Comparison of ENCODE assay signal across 1 cellular context in genomic region chr6:81895511-81896185, GRCh38.
TF ChIP-seq lines count a peak whose summit lies in the region.

No MANE protein-coding gene starts in this region.

TF ChIP-seq in GM23338, 12 proteins besides CTCF, POLR2A, EP300 and RAD21 (continued from another document):
- TF ChIP-seq, protein P1, sequence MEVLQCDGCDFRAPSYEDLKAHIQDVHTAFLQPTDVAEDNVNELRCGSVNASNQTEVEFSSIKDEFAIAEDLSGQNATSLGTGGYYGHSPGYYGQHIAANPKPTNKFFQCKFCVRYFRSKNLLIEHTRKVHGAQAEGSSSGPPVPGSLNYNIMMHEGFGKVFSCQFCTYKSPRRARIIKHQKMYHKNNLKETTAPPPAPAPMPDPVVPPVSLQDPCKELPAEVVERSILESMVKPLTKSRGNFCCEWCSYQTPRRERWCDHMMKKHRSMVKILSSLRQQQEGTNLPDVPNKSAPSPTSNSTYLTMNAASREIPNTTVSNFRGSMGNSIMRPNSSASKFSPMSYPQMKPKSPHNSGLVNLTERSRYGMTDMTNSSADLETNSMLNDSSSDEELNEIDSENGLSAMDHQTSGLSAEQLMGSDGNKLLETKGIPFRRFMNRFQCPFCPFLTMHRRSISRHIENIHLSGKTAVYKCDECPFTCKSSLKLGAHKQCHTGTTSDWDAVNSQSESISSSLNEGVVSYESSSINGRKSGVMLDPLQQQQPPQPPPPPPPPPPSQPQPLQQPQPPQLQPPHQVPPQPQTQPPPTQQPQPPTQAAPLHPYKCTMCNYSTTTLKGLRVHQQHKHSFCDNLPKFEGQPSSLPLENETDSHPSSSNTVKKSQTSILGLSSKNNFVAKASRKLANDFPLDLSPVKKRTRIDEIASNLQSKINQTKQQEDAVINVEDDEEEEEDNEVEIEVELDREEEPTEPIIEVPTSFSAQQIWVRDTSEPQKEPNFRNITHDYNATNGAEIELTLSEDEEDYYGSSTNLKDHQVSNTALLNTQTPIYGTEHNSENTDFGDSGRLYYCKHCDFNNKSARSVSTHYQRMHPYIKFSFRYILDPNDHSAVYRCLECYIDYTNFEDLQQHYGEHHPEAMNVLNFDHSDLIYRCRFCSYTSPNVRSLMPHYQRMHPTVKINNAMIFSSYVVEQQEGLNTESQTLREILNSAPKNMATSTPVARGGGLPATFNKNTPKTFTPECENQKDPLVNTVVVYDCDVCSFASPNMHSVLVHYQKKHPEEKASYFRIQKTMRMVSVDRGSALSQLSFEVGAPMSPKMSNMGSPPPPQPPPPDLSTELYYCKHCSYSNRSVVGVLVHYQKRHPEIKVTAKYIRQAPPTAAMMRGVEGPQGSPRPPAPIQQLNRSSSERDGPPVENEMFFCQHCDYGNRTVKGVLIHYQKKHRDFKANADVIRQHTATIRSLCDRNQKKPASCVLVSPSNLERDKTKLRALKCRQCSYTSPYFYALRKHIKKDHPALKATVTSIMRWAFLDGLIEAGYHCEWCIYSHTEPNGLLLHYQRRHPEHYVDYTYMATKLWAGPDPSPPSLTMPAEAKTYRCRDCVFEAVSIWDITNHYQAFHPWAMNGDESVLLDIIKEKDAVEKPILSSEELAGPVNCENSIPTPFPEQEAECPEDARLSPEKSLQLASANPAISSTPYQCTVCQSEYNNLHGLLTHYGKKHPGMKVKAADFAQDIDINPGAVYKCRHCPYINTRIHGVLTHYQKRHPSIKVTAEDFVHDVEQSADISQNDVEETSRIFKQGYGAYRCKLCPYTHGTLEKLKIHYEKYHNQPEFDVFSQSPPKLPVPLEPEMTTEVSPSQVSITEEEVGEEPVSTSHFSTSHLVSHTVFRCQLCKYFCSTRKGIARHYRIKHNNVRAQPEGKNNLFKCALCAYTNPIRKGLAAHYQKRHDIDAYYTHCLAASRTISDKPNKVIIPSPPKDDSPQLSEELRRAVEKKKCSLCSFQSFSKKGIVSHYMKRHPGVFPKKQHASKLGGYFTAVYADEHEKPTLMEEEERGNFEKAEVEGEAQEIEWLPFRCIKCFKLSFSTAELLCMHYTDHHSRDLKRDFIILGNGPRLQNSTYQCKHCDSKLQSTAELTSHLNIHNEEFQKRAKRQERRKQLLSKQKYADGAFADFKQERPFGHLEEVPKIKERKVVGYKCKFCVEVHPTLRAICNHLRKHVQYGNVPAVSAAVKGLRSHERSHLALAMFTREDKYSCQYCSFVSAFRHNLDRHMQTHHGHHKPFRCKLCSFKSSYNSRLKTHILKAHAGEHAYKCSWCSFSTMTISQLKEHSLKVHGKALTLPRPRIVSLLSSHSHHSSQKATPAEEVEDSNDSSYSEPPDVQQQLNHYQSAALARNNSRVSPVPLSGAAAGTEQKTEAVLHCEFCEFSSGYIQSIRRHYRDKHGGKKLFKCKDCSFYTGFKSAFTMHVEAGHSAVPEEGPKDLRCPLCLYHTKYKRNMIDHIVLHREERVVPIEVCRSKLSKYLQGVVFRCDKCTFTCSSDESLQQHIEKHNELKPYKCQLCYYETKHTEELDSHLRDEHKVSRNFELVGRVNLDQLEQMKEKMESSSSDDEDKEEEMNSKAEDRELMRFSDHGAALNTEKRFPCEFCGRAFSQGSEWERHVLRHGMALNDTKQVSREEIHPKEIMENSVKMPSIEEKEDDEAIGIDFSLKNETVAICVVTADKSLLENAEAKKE (CRISPR knock-in tag; IDR thresholded peaks at IDR 0.05) = no peak
- no peak for TF ChIP-seq CREB1 (CRISPR knock-in tag; IDR thresholded peaks at IDR 0.05; ENCODE audit: low read depth)
- TF ChIP-seq STAT1 (IDR thresholded peaks at IDR 0.05; ENCODE audit: unreplicated experiment) = no peak
- TF ChIP-seq, protein P2, sequence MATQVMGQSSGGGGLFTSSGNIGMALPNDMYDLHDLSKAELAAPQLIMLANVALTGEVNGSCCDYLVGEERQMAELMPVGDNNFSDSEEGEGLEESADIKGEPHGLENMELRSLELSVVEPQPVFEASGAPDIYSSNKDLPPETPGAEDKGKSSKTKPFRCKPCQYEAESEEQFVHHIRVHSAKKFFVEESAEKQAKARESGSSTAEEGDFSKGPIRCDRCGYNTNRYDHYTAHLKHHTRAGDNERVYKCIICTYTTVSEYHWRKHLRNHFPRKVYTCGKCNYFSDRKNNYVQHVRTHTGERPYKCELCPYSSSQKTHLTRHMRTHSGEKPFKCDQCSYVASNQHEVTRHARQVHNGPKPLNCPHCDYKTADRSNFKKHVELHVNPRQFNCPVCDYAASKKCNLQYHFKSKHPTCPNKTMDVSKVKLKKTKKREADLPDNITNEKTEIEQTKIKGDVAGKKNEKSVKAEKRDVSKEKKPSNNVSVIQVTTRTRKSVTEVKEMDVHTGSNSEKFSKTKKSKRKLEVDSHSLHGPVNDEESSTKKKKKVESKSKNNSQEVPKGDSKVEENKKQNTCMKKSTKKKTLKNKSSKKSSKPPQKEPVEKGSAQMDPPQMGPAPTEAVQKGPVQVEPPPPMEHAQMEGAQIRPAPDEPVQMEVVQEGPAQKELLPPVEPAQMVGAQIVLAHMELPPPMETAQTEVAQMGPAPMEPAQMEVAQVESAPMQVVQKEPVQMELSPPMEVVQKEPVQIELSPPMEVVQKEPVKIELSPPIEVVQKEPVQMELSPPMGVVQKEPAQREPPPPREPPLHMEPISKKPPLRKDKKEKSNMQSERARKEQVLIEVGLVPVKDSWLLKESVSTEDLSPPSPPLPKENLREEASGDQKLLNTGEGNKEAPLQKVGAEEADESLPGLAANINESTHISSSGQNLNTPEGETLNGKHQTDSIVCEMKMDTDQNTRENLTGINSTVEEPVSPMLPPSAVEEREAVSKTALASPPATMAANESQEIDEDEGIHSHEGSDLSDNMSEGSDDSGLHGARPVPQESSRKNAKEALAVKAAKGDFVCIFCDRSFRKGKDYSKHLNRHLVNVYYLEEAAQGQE (IDR thresholded peaks at IDR 0.05; ENCODE audit: unreplicated experiment) = no peak
- no peak for TF ChIP-seq EZH2 (IDR thresholded peaks at IDR 0.05; ENCODE audit: low read depth, unreplicated experiment)
- TF ChIP-seq, protein P3, sequence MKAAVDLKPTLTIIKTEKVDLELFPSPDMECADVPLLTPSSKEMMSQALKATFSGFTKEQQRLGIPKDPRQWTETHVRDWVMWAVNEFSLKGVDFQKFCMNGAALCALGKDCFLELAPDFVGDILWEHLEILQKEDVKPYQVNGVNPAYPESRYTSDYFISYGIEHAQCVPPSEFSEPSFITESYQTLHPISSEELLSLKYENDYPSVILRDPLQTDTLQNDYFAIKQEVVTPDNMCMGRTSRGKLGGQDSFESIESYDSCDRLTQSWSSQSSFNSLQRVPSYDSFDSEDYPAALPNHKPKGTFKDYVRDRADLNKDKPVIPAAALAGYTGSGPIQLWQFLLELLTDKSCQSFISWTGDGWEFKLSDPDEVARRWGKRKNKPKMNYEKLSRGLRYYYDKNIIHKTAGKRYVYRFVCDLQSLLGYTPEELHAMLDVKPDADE (IDR thresholded peaks at IDR 0.05) = no peak
- no peak for TF ChIP-seq EZH2phosphoT487 (IDR thresholded peaks at IDR 0.05; ENCODE audit: unreplicated experiment)
- TF ChIP-seq JUNB (IDR thresholded peaks at IDR 0.05; ENCODE audit: unreplicated experiment) = no peak
- no peak for TF ChIP-seq ZNF331 (CRISPR knock-in tag; IDR thresholded peaks at IDR 0.05; ENCODE audit: low read depth)
- TF ChIP-seq POLR2AphosphoS5 (IDR thresholded peaks at IDR 0.05; ENCODE audit: low read depth) = no peak
- TF ChIP-seq ZNF114 (CRISPR knock-in tag; IDR thresholded peaks at IDR 0.05) = no peak
